26 cellular contexts compared by ENCODE assay signal in genomic region chr7:19589436-19589835, GRCh38.
"Had no signal": no experiment of that assay in that cellular context is flagged by ENCODE, and none has a peak within 500 bp of the region (broad histone marks: within the 10 kb centered on the region; RNA-seq: fewer than 3 reads in every experiment).

No MANE protein-coding gene starts in this region.

- H3K27me3 ChIP-seq: neural progenitor cell, ovary, right lobe of liver, sigmoid colon, suprapubic skin, testis, tibial artery, transverse colon, upper lobe of right lung, uterus had no signal

- H3K4me1 ChIP-seq: neural progenitor cell, parathyroid adenoma, psoas muscle, right lobe of liver, sigmoid colon, suprapubic skin, testis, tibial artery, transverse colon, upper lobe of right lung, uterus had no signal

- H3K36me3 ChIP-seq: neural progenitor cell, ovary, right lobe of liver, sigmoid colon, suprapubic skin, tibial artery, transverse colon, upper lobe of right lung, uterus had no signal

- H3K9me3 ChIP-seq: ovary, right lobe of liver, sigmoid colon, testis, tibial artery, upper lobe of right lung, uterus had no signal

- H3K27ac ChIP-seq: neural progenitor cell, ovary, parathyroid adenoma, psoas muscle, right lobe of liver, sigmoid colon, suprapubic skin, testis, tibial artery, transverse colon, upper lobe of right lung, uterus had no signal

- DNase-seq: natural killer cell; occipital lobe; ovary; posterior cingulate gyrus; psoas muscle; right cardiac atrium; right lobe of liver; sigmoid colon; small intestine; stimulated activated CD4-positive, alpha-beta T cell treated with anti-CD3 and anti-CD28 coated beads, Interleukin-15, amount 100 ng/mL, for 24 hours; stimulated activated CD4-positive, alpha-beta T cell treated with anti-CD3 and anti-CD28 coated beads, Interleukin-2, amount 100 ng/mL, for 24 hours; stimulated activated CD4-positive, alpha-beta T cell treated with anti-CD3 and anti-CD28 coated beads, Interleukin-2, amount 100 ng/mL, for 48 hours; stimulated activated CD4-positive, alpha-beta T cell treated with anti-CD3 and anti-CD28 coated beads, Interleukin-4, amount 100 ng/mL, for 24 hours; stimulated activated naive CD4-positive, alpha-beta T cell; stimulated activated naive CD8-positive, alpha-beta T cell treated with anti-CD3 and anti-CD28 coated beads, Interleukin-15, amount 100 ng/mL, for 72 hours; stimulated activated naive CD8-positive, alpha-beta T cell treated with anti-CD3 and anti-CD28 coated beads, Interleukin-15, Interleukin-2, amounts not matched to agents 100 U/mL and 50 U/mL, for 24 hours; substantia nigra; testis; tibial artery; transverse colon; upper lobe of right lung; uterus had no signal

- ATAC-seq: natural killer cell; psoas muscle; right cardiac atrium; right lobe of liver; stimulated activated memory B cell treated with anti-CD40 and anti-IgM and Interleukin-4, amounts not matched to agents 10 μg/mL and 1 μg/mL and 100 μg/mL, for 72 hours; stimulated activated naive CD8-positive, alpha-beta T cell treated with anti-CD3 and anti-CD28 coated beads, Interleukin-15, amount 100 ng/mL, for 72 hours; stimulated activated naive CD8-positive, alpha-beta T cell treated with anti-CD3 and anti-CD28 coated beads, Interleukin-15, Interleukin-2, amounts not matched to agents 100 U/mL and 50 U/mL, for 24 hours; upper lobe of right lung had no signal

- H3K4me3 ChIP-seq: neural progenitor cell, ovary, psoas muscle, right lobe of liver, sigmoid colon, suprapubic skin, testis, tibial artery, transverse colon, upper lobe of right lung, uterus had no signal
